ENCODE assay signal across 20 cellular contexts in genomic region chr4:119246177-119246576, GRCh38. TPM values are rescaled to one million over a fixed set of nuclear protein-coding genes. Genes with fewer than 3 reads are reported as not detected.
DNase-seq lines count a peak whose midpoint lies in the region; ATAC-seq and TF ChIP-seq lines count a peak whose summit lies in the region.
"Had no signal": no experiment of that assay in that cellular context is flagged by ENCODE, and none has a peak within 500 bp of the region (broad histone marks: within the 10 kb centered on the region; RNA-seq: fewer than 3 reads in every experiment).

No MANE protein-coding gene starts in this region.

- DNase-seq in left ventricle myocardium superior (no peak), left ventricle myocardium inferior (no peak), body of pancreas (no peak), left colon (no peak), AG08395 (ENCODE audit: low spot score) (no peak)
- no peak for DNase-seq in stimulated activated effector memory CD8-positive, alpha-beta T cell treated with anti-CD3 and anti-CD28 coated beads, Interleukin-12 subunit alpha, Interleukin-12 subunit beta, amount 100 ng/mL, for 72 hours (ENCODE audit: low spot score in 2 of 2)
- DNase-seq: CD4-positive, alpha-beta memory T cell; DND-41; GDM1; GOT3; NCI-H1048; NCI-H1436 treated with DMSO at 0.1 percent for 48 hours; NCI-H510A; Peyer's patch; SIG-M5 had no signal

- no peaks in the 10 kb centered on the region for H3K27me3 ChIP-seq in left ventricle myocardium inferior (ENCODE audit: low read depth)
- H3K27me3 ChIP-seq in body of pancreas, result no peaks in the 10 kb centered on the region
- H3K27me3 ChIP-seq: Peyer's patch had no signal

- intact Hi-C loops in left ventricle myocardium superior (cut with micrococcal nuclease), result no loop called here
- intact Hi-C loops in left ventricle myocardium inferior (cut with micrococcal nuclease), result no loop called here
- intact Hi-C loops in body of pancreas (cut with DNase I), result no loop called here
- intact Hi-C loops in left colon (cut with DNase I, micrococcal nuclease), result no loop called here

- peak overlapping the region; percentile 17 for H3K27ac Mint-ChIP-seq in stimulated activated effector memory CD8-positive, alpha-beta T cell treated with anti-CD3 and anti-CD28 coated beads, Interleukin-12 subunit alpha, Interleukin-12 subunit beta, amount 100 ng/mL, for 72 hours

- 77 to 78% methylated on average over 3 to 4 of the region's 4 CpGs for WGBS in body of pancreas, 2 donors

- no peaks in the 10 kb centered on the region for H3K4me1 Mint-ChIP-seq in stimulated activated effector memory CD8-positive, alpha-beta T cell treated with anti-CD3 and anti-CD28 coated beads, Interleukin-12 subunit alpha, Interleukin-12 subunit beta, amount 100 ng/mL, for 72 hours

- TF ChIP-seq CTCF in left ventricle myocardium inferior (IDR thresholded peaks at IDR 0.05; ENCODE audit: borderline replicate concordance), result no peak
- TF ChIP-seq CTCF in body of pancreas (IDR thresholded peaks at IDR 0.05), result no peak

- H3K36me3 ChIP-seq in left ventricle myocardium inferior (peaks cover 46% of the 10 kb centered on the region), body of pancreas (replicated peaks in 1 of 2; ENCODE audit: insufficient read depth in 1 of 2, low read depth in 2 of 2) (peaks cover 4 to 12% of the 10 kb centered on the region in 2 donors)

- H3K36me3 Mint-ChIP-seq in stimulated activated effector memory CD8-positive, alpha-beta T cell treated with anti-CD3 and anti-CD28 coated beads, Interleukin-12 subunit alpha, Interleukin-12 subunit beta, amount 100 ng/mL, for 72 hours, result peaks cover 11% of the 10 kb centered on the region

- H3K4me1 ChIP-seq in left ventricle myocardium inferior (peaks cover 29% of the 10 kb centered on the region), body of pancreas (no peaks in the 10 kb centered on the region)
- H3K4me1 ChIP-seq: Peyer's patch had no signal

- no peak overlapping the region for H3K27ac ChIP-seq in left ventricle myocardium inferior (replicated peaks)
- H3K27ac ChIP-seq in body of pancreas, result no peak overlapping the region
- H3K27ac ChIP-seq: KMS-11, Peyer's patch had no signal

- H3K4me3 ChIP-seq in left ventricle myocardium inferior, result no peak overlapping the region
- H3K4me3 ChIP-seq in body of pancreas, result no peak overlapping the region
- H3K4me3 ChIP-seq: GM12878, Peyer's patch had no signal

- no peaks in the 10 kb centered on the region for H3K9me3 ChIP-seq in left ventricle myocardium inferior (replicated peaks)
- no peaks in the 10 kb centered on the region for H3K9me3 ChIP-seq in body of pancreas
- H3K9me3 ChIP-seq: Peyer's patch had no signal

- no peaks in the 10 kb centered on the region for H3K9me3 Mint-ChIP-seq in stimulated activated effector memory CD8-positive, alpha-beta T cell treated with anti-CD3 and anti-CD28 coated beads, Interleukin-12 subunit alpha, Interleukin-12 subunit beta, amount 100 ng/mL, for 72 hours
- H3K9me3 Mint-ChIP-seq: CD4-positive, alpha-beta memory T cell had no signal

- H3K4me3 Mint-ChIP-seq in stimulated activated effector memory CD8-positive, alpha-beta T cell treated with anti-CD3 and anti-CD28 coated beads, Interleukin-12 subunit alpha, Interleukin-12 subunit beta, amount 100 ng/mL, for 72 hours, result no peak overlapping the region
- H3K4me3 Mint-ChIP-seq: CD4-positive, alpha-beta memory T cell had no signal

- ATAC-seq in left ventricle myocardium superior, result peak; percentile 53
- peak; percentile 30 for ATAC-seq in body of pancreas
- peak; percentile 8 for ATAC-seq in left colon
- ATAC-seq in stimulated activated effector memory CD8-positive, alpha-beta T cell treated with anti-CD3 and anti-CD28 coated beads, Interleukin-12 subunit alpha, Interleukin-12 subunit beta, amount 100 ng/mL, for 72 hours, result no peak
- ATAC-seq in HG02970 (IDR thresholded peaks at IDR 0.05; ENCODE audit: low FRiP score, unreplicated experiment), result no peak
- ATAC-seq in GM21786 (IDR thresholded peaks at IDR 0.05; ENCODE audit: unreplicated experiment), result no peak
- ATAC-seq: GM12878, HepG2 had no signal

- TF ChIP-seq POLR2A in body of pancreas (IDR thresholded peaks at IDR 0.05), result no peak

RNA-seq across cellular contexts. Expression of gene USP53, which starts 33.7 kb away (rescaled TPM):
- 34.6 TPM for total RNA-seq in left ventricle myocardium superior
- total RNA-seq in left ventricle myocardium inferior, result 39.9 TPM
- total RNA-seq in body of pancreas, result 10 to 100 TPM; 47.5 to 77.6 TPM
- total RNA-seq in left colon, result 10 to 100 TPM; 67.0 to 89.0 TPM

Comparison
In these comparisons a context has a peak if more than half of its experiments do, and no peak if none do; other contexts are left out.
1. ATAC-seq: peak in left ventricle myocardium superior (single experiment), body of pancreas (single experiment) and left colon (single experiment); none in stimulated activated effector memory CD8-positive, alpha-beta T cell treated with anti-CD3 and anti-CD28 coated beads, Interleukin-12 subunit alpha, Interleukin-12 subunit beta, amount 100 ng/mL, for 72 hours (single experiment), HG02970 (single experiment) and GM21786 (single experiment).